ENCODE assay signal across 8 cellular contexts in the genomic region with DNA sequence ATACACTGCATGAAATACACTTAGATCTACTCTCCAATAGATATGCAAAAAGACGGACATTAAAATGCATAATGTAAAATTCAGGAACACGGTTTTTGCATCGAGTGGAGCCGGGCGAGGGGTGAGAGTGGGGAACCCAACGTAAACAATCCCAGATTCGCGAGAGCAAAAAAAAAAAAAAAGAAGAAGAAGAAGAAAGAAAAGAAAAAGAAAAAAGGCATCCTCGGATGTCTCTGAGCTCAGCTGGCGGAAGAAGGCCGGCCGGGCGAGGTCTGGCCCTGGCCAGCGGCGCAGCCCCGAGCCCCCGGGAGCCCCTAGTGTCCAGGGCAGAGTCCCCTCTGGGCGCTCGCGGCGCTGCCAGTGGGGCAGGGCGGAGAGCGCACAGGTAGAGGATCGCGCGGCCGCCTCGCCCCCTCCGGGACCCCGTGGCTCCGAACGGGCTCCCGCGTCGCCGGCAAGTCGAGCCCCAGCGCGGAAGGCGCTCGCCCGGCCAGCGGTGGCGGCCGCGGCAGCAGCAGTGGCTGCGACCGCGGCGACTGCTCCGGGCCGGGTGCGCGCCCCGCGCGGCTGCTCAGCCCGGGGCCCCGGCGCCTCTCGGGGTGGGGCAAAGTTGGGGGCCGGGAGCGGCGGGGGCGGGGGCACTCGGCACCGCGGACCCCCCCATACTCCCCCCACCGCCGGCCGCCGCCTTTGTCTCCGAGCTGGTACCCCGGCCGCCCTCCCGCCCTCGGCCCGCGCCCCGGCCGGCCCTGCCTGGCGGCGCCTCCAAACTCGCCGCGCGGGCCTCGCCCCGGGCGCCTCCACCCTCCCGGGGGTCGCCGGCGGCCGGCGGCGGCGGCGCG. TPM values are rescaled to one million over a fixed set of nuclear protein-coding genes. Genes with fewer than 3 reads are reported as not detected.
A peak's percentile ranks its signal among the peaks of the same experiment; 100 is the strongest.
DNase-seq lines count a peak whose midpoint lies in the region; ATAC-seq, FAIRE-seq and TF ChIP-seq lines count a peak whose summit lies in the region.

No MANE protein-coding gene starts in this region.

- peaks cover 14 to 20% of the 10 kb centered on the region in 2 donors for H3K4me1 ChIP-seq in kidney (ENCODE audit: control insufficient read depth in 1 of 2, insufficient read depth in 1 of 2, low read depth in 1 of 2, low read length in 2 of 2)
- H3K4me1 ChIP-seq in stomach, result peaks cover 30 to 71% (median 41%) of the 10 kb centered on the region in 4 donors

- no peak for TF ChIP-seq POLR2A in stomach (IDR thresholded peaks at IDR 0.05)

- no peak for FAIRE-seq in kidney (lab: Jason Lieb, UNC)

- H3K4me3 ChIP-seq in GM08714 (ENCODE audit: low read length), result peak overlapping the region; percentile 86
- peak overlapping the region; percentile 45 for H3K4me3 ChIP-seq in HL-60 (replicated peaks; ENCODE audit: insufficient read depth, low read length)
- peak overlapping the region; percentile 64 for H3K4me3 ChIP-seq in astrocyte of the cerebellum (ENCODE audit: low read depth, low read length)
- peak overlapping the region; percentile 45 to 72 for H3K4me3 ChIP-seq in kidney (ENCODE audit: low read length in 2 of 2)
- H3K4me3 ChIP-seq in stomach, result peak overlapping the region; percentile 68 to 91 (median 87)

- H3K36me3 ChIP-seq in kidney (ENCODE audit: control insufficient read depth in 1 of 2, insufficient read depth in 2 of 2, low read length in 2 of 2) (no peaks in the 10 kb centered on the region), stomach (no peaks in the 10 kb centered on the region)

- 0 to 2% (median 1%) methylated on average over 32 to 98 of the region's 100 CpGs for WGBS in stomach, 5 donors

- in situ Hi-C loops in astrocyte of the cerebellum (cut with HindIII; ENCODE audit: low sequenced_read_pairs), result no loop called here

- H3K27me3 ChIP-seq in HL-60 (ENCODE audit: insufficient read depth, poor library complexity, severe bottlenecking), result peaks cover 25% of the 10 kb centered on the region
- peaks cover 0 to 17% (median 0%) of the 10 kb centered on the region in 3 donors for H3K27me3 ChIP-seq in stomach

- intact Hi-C loops in kidney (cut with DNase I) (no loop called here), stomach (cut with DNase I; ENCODE audit: low total_unique reads) (no loop called here)

- H3K9me3 ChIP-seq in kidney (ENCODE audit: control insufficient read depth in 1 of 2, low read length in 2 of 2), result no peaks in the 10 kb centered on the region
- H3K9me3 ChIP-seq in stomach, result no peaks in the 10 kb centered on the region

- no peak for DNase-seq in HL-60 (ENCODE audit: low read depth in 1 of 2, low spot score in 1 of 2)
- DNase-seq in astrocyte of the cerebellum (ENCODE audit: low read depth), result no peak
- peak; percentile 82 for DNase-seq in kidney
- no peak for DNase-seq in stomach
- no peak for DNase-seq in SW 1271 (lab: John Stamatoyannopoulos, UW)
- DNase-seq in GM19240 (ENCODE audit: insufficient read length, low spot score), result no peak

- TF ChIP-seq CTCF in HL-60 (IDR thresholded peaks at IDR 0.05; ENCODE audit: insufficient read depth, low read length) (no peak), astrocyte of the cerebellum (IDR thresholded peaks at IDR 0.05; ENCODE audit: low read depth, low read length, missing control alignments) (peak; percentile 35), kidney (IDR thresholded peaks at IDR 0.05; ENCODE audit: borderline replicate concordance, extremely low read depth, insufficient read depth) (no peak), stomach (IDR thresholded peaks at IDR 0.05) (no peak)

- peak; percentile 41 for ATAC-seq in GM21367 (IDR thresholded peaks at IDR 0.05; ENCODE audit: unreplicated experiment)

- peak overlapping the region; percentile 41 to 70 for H3K9ac ChIP-seq in kidney (ENCODE audit: low read length in 2 of 2)

- H3K27ac ChIP-seq in HL-60 (replicated peaks) (no peak overlapping the region; the same call in 1 of the 2 replicates), kidney (ENCODE audit: low read depth in 2 of 2, low read length in 2 of 2) (peak overlapping the region; percentile 57 to 79), stomach (peak overlapping the region; percentile 84 to 98 (median 93))

- no peak for TF ChIP-seq EP300 in stomach (IDR thresholded peaks at IDR 0.05)

RNA-seq across cellular contexts. Expression of a gene that starts 9.7 kb away (rescaled TPM):
- total RNA-seq in kidney (29.3 TPM), stomach (10 to 100 TPM; 11.7 to 27.5 (median 13.6) TPM)
- polyA plus RNA-seq in kidney (ENCODE audit: insufficient read depth, low read depth, low replicate concordance) (2.3 TPM), stomach (1 to 10 TPM; 1.1 to 2.1 (median 1.5) TPM)
